19 cellular contexts compared by ENCODE assay signal in the genomic region with DNA sequence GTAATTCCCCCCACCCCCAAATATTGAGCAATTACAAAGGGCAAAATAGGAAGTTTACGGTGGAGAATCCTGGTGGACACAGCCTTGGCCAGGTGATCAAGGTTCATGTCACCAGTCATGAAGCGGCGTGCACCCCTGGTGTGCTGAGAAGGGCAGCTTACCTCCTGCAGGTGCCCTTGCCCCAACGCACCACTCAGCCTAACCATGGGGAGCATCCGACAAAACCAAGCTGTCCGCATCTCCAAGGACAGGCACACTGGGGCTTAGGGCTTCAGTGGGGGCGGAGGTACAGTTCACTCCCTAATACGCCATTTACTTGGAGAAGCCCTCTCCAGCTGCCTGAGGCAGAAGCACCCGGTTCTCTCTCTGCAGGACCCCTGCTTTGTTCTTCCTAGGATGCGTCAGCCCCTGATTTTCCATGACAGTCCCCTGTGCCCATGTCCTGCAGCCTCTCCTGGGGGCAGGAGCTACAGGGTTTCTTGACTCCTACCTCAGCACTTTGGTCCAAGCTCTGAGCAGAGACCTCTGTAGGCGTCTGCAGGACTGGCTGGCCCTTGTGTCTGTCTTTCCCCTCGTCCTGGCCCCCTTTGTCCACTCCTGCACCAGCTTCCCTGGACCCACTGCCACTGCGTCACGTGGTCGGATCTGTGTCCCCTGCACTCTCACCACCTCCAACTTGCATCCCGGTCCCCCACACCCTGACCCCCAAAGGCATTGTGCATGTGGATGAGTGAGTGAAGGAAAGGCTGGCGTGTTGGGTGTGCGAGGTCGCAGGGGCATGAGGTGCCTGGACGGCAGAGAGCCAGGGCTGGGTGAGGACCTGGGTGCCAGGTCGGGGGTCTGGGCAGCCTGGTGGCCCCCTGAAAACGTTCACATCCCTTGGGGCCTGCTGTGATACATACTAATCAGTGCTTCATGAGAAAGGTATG.
"Had no signal": no experiment of that assay in that cellular context is flagged by ENCODE, and none has a peak within 500 bp of the region (broad histone marks: within the 10 kb centered on the region; RNA-seq: fewer than 3 reads in every experiment).

No MANE protein-coding gene starts in this region.

- H3K27ac ChIP-seq: body of pancreas, foreskin keratinocyte, psoas muscle, WERI-Rb-1 had no signal

- ATAC-seq: body of pancreas; foreskin keratinocyte; naive thymus-derived CD8-positive, alpha-beta T cell; psoas muscle; sciatic nerve; T-helper 17 cell had no signal

- H3K4me3 Mint-ChIP-seq: activated CD4-positive, alpha-beta memory T cell treated with anti-CD3 and anti-CD28 coated beads, Interleukin-2, amount 10 ng/mL, durations not matched to agents 7 days and 5 days; activated naive CD8-positive, alpha-beta T cell; memory B cell; naive thymus-derived CD8-positive, alpha-beta T cell; stimulated activated naive CD8-positive, alpha-beta T cell treated with anti-CD3 and anti-CD28 coated beads, Interleukin-15, amount 100 ng/mL, for 72 hours; T-helper 17 cell had no signal

- H3K4me1 ChIP-seq: body of pancreas, foreskin keratinocyte, psoas muscle had no signal

- H3K27me3 Mint-ChIP-seq: activated CD4-positive, alpha-beta memory T cell treated with anti-CD3 and anti-CD28 coated beads, Interleukin-2, amount 10 ng/mL, durations not matched to agents 7 days and 5 days; activated naive CD8-positive, alpha-beta T cell; memory B cell; naive thymus-derived CD8-positive, alpha-beta T cell; stimulated activated naive CD8-positive, alpha-beta T cell treated with anti-CD3 and anti-CD28 coated beads, Interleukin-15, amount 100 ng/mL, for 72 hours; T-helper 17 cell had no signal

- H3K9me3 Mint-ChIP-seq: activated CD4-positive, alpha-beta memory T cell treated with anti-CD3 and anti-CD28 coated beads, Interleukin-2, amount 10 ng/mL, durations not matched to agents 7 days and 5 days; memory B cell; stimulated activated naive CD8-positive, alpha-beta T cell treated with anti-CD3 and anti-CD28 coated beads, Interleukin-15, amount 100 ng/mL, for 72 hours had no signal

- H3K27me3 ChIP-seq: body of pancreas, foreskin keratinocyte had no signal

- H3K27ac Mint-ChIP-seq: activated CD4-positive, alpha-beta memory T cell treated with anti-CD3 and anti-CD28 coated beads, Interleukin-2, amount 10 ng/mL, durations not matched to agents 7 days and 5 days; activated naive CD8-positive, alpha-beta T cell; memory B cell; T-helper 17 cell had no signal

- DNase-seq: activated CD4-positive, alpha-beta memory T cell treated with anti-CD3 and anti-CD28 coated beads, Interleukin-2, amount 10 ng/mL, durations not matched to agents 7 days and 5 days; activated gamma-delta T cell; activated T-cell treated with anti-CD3 and anti-CD28 coated beads, Interleukin-2, amount 50 U/mL, for 48 hours; amniotic stem cell; body of pancreas; caudate nucleus; cortex of kidney; effector CD4-positive, alpha-beta T cell; foreskin keratinocyte; occipital lobe; psoas muscle; stimulated activated CD4-positive, alpha-beta T cell treated with anti-CD3 and anti-CD28 coated beads, Interleukin-1b, Interleukin-23, amount 100 ng/mL, for 48 hours; stimulated activated naive CD8-positive, alpha-beta T cell treated with anti-CD3 and anti-CD28 coated beads, Interleukin-15, amount 100 ng/mL, for 72 hours; WERI-Rb-1 had no signal

- H3K36me3 ChIP-seq: WERI-Rb-1 had no signal

- H3K4me3 ChIP-seq: body of pancreas, psoas muscle had no signal

- H3K9me3 ChIP-seq: body of pancreas had no signal

- H3K4me1 Mint-ChIP-seq: activated CD4-positive, alpha-beta memory T cell treated with anti-CD3 and anti-CD28 coated beads, Interleukin-2, amount 10 ng/mL, durations not matched to agents 7 days and 5 days; stimulated activated naive CD8-positive, alpha-beta T cell treated with anti-CD3 and anti-CD28 coated beads, Interleukin-15, amount 100 ng/mL, for 72 hours had no signal
